In the genomic region with DNA sequence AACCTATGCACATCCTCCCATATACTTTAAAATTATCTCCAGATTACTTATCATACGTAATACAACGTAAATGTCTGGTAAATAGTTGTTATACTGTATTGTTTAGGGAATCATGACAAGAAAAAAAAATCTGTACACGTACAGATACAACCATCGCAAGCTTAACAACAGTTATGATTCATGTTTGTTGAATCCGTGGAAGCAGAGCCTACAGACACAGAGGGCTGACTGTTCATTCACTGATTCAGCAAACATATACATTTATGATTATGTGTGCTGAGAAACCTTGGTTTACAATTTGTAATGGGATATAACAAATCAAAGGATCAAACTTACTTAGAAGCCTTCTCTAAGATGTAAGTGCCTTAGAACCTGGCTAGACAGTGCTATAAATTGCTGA, we compare ENCODE assay signal across 12 cellular contexts. TPM values are rescaled to one million over a fixed set of nuclear protein-coding genes. Genes with fewer than 3 reads are reported as not detected.
DNase-seq lines count a peak whose midpoint lies in the region; ATAC-seq and TF ChIP-seq lines count a peak whose summit lies in the region.
"Had no signal": no experiment of that assay in that cellular context is flagged by ENCODE, and none has a peak within 500 bp of the region (broad histone marks: within the 10 kb centered on the region; RNA-seq: fewer than 3 reads in every experiment).

No MANE protein-coding gene starts in this region.

- peaks cover 22 to 26% of the 10 kb centered on the region in 2 donors for H3K4me1 Mint-ChIP-seq in effector memory CD8-positive, alpha-beta T cell (ENCODE audit: low read depth in 2 of 2)
- H3K4me1 Mint-ChIP-seq in nephron progenitor cell, result peaks cover 15% of the 10 kb centered on the region

- peaks cover 40% of the 10 kb centered on the region for H3K9me3 ChIP-seq in OCI-LY3 (ENCODE audit: insufficient read depth, low read length)

- H3K27ac Mint-ChIP-seq in effector memory CD8-positive, alpha-beta T cell, result peak overlapping the region in 1 of 2 donors; percentile 91
- H3K27ac Mint-ChIP-seq in nephron progenitor cell, result no peak overlapping the region

- peak; percentile 16 for DNase-seq in ELR (ENCODE audit: low read depth)
- no peak for DNase-seq in effector memory CD8-positive, alpha-beta T cell
- DNase-seq in nephron progenitor cell, result no peak
- DNase-seq in dermis blood vessel endothelial cell, result no peak
- DNase-seq in NCI-H1930 (lab: John Stamatoyannopoulos, UW), result no peak
- DNase-seq in germinal center (ENCODE audit: low spot score), result no peak
- DNase-seq: islet precursor cell; NK-92 treated with Interleukin-12 subunit alpha and Interleukin-12 subunit beta, amount 100 ng/mL, for 24 hours; spleen had no signal

- no peak for ATAC-seq in effector memory CD8-positive, alpha-beta T cell (replicated peaks)
- ATAC-seq in esophagus mucosa, result no peak

- no peaks in the 10 kb centered on the region for H4K20me1 ChIP-seq in OCI-LY3 (ENCODE audit: insufficient read depth, low read length)

- no peak overlapping the region for H2AFZ ChIP-seq in OCI-LY3 (ENCODE audit: low read depth, low read length)

- peaks cover 62% of the 10 kb centered on the region for H3K36me3 ChIP-seq in OCI-LY3 (replicated peaks; ENCODE audit: low read depth, low read length)

- TF ChIP-seq CTCF in OCI-LY3 (IDR thresholded peaks at IDR 0.05; ENCODE audit: low read depth, low read length) (no peak), nephron progenitor cell (IDR thresholded peaks at IDR 0.05) (no peak)

- H3K4me3 ChIP-seq in OCI-LY3 (ENCODE audit: low read length), result peak overlapping the region; percentile 81

- H3K9me3 Mint-ChIP-seq in effector memory CD8-positive, alpha-beta T cell, result peaks cover 2 to 7% of the 10 kb centered on the region in 2 donors
- peaks cover 96% of the 10 kb centered on the region for H3K9me3 Mint-ChIP-seq in nephron progenitor cell

- no peak overlapping the region for H3K27ac ChIP-seq in OCI-LY3 (ENCODE audit: low read length)
- H3K27ac ChIP-seq: KMS-11, spleen had no signal

- peaks cover 22% of the 10 kb centered on the region for H3K36me3 Mint-ChIP-seq in effector memory CD8-positive, alpha-beta T cell (ENCODE audit: insufficient read depth)
- H3K36me3 Mint-ChIP-seq in nephron progenitor cell (ENCODE audit: low read depth), result peaks cover 97% of the 10 kb centered on the region

- H3K9ac ChIP-seq in OCI-LY3 (ENCODE audit: low read length), result no peak overlapping the region
- H3K9ac ChIP-seq: KMS-11 had no signal

- no peaks in the 10 kb centered on the region for H3K27me3 Mint-ChIP-seq in effector memory CD8-positive, alpha-beta T cell
- H3K27me3 Mint-ChIP-seq in nephron progenitor cell (ENCODE audit: low read depth, poor library complexity), result peaks cover 13% of the 10 kb centered on the region

- H3K4me3 Mint-ChIP-seq in effector memory CD8-positive, alpha-beta T cell, result peak overlapping the region; percentile 92 to 99
- peak overlapping the region; percentile 97 for H3K4me3 Mint-ChIP-seq in nephron progenitor cell

- H3K4me2 ChIP-seq in OCI-LY3 (ENCODE audit: low read length), result peak overlapping the region; percentile 88

- peaks cover 69% of the 10 kb centered on the region for H3K79me2 ChIP-seq in OCI-LY3 (ENCODE audit: low read length)

- no peaks in the 10 kb centered on the region for H3K27me3 ChIP-seq in OCI-LY3 (ENCODE audit: low read depth, low read length)
- H3K27me3 ChIP-seq: spleen had no signal

- peaks cover 16% of the 10 kb centered on the region for H3K4me1 ChIP-seq in OCI-LY3 (ENCODE audit: low read length)

RNA-seq across cellular contexts. Expression of a gene that starts 1.5 kb away (rescaled TPM):
- total RNA-seq in dermis blood vessel endothelial cell, result 14.3 and 18.6 TPM in 2 replicates
- 7.9 TPM for total RNA-seq in esophagus mucosa

RNA-seq across cellular contexts. Expression of a gene that starts 37.2 kb away (rescaled TPM):
- total RNA-seq in dermis blood vessel endothelial cell (9.4 and 12.6 TPM in 2 replicates), esophagus mucosa (4.3 TPM)

RNA-seq across cellular contexts. Expression of a gene that starts 46.5 kb away (rescaled TPM):
- total RNA-seq in dermis blood vessel endothelial cell (7.0 and 10.4 TPM in 2 replicates), esophagus mucosa (3.8 TPM)
